In genomic region chr2:119065146-119065545, GRCh38 we compare ENCODE assay signal across 34 cellular contexts.
"Had no signal": no experiment of that assay in that cellular context is flagged by ENCODE, and none has a peak within 500 bp of the region (broad histone marks: within the 10 kb centered on the region; RNA-seq: fewer than 3 reads in every experiment).

No MANE protein-coding gene starts in this region.

- H3K9me3 ChIP-seq: adrenal gland, body of pancreas, breast epithelium had no signal

- H3K36me3 ChIP-seq: adrenal gland, brain microvascular endothelial cell, breast epithelium had no signal

- FAIRE-seq: astrocyte, TTC549 had no signal

- ATAC-seq: activated CD8-positive, alpha-beta memory T cell treated with anti-CD3 and anti-CD28 coated beads, Interleukin-2, amount 10 ng/mL, durations not matched to agents 7 days and 5 days; activated CD8-positive, alpha-beta T cell treated with anti-CD3 and anti-CD28 coated beads for 36 hours; activated naive CD4-positive, alpha-beta T cell treated with anti-CD3 and anti-CD28 coated beads, Interleukin-2, amount 50 U/mL, for 72 hours; activated T-cell treated with anti-CD3 and anti-CD28 coated beads, Interleukin-2, amount 50 U/mL, for 4 hours; activated T-cell treated with anti-CD3 and anti-CD28 coated beads, Interleukin-2, amount 50 U/mL, for 72 hours; activated T-helper 17 cell treated with anti-CD3 and anti-CD28 coated beads, Interleukin-2, amount 50 U/mL, for 72 hours; body of pancreas had no signal

- H3K27ac ChIP-seq: adrenal gland, body of pancreas, brain microvascular endothelial cell, breast epithelium, VCaP had no signal

- H3K4me3 ChIP-seq: adrenal gland, body of pancreas, breast epithelium had no signal

- H3K4me1 ChIP-seq: adrenal gland, body of pancreas, breast epithelium had no signal

- H3K27me3 ChIP-seq: adrenal gland, body of pancreas, brain microvascular endothelial cell, breast epithelium had no signal

- DNase-seq: activated B cell treated with CpG ODN at 0.5 μM for 24 hours; activated CD4-positive, alpha-beta memory T cell treated with anti-CD3 and anti-CD28 coated beads for 36 hours; activated CD4-positive, alpha-beta T cell treated with anti-CD3 and anti-CD28 coated beads for 4 hours; activated CD4-positive, alpha-beta T cell treated with anti-CD3 and anti-CD28 coated beads, Interleukin-2, amount 10 ng/mL, durations not matched to agents 24 days and 14 days; activated CD4-positive, alpha-beta T cell treated with anti-CD3 and anti-CD28 coated beads, Interleukin-2, amount 50 U/mL, for 1 hour; activated CD4-positive, alpha-beta T cell treated with anti-CD3 and anti-CD28 coated beads, Interleukin-2, amount 50 U/mL, for 4 hours; activated CD4-positive, CD25-positive, alpha-beta regulatory T cell treated with anti-CD3 and anti-CD28 coated beads, Interleukin-2, amount 50 U/mL, for 72 hours; activated CD8-positive, alpha-beta memory T cell treated with anti-CD3 and anti-CD28 coated beads, Interleukin-2, amount 10 ng/mL, durations not matched to agents 7 days and 5 days; activated CD8-positive, alpha-beta T cell treated with anti-CD3 and anti-CD28 coated beads for 36 hours; activated effector memory CD4-positive, alpha-beta T cell treated with anti-CD3 and anti-CD28 coated beads, Interleukin-2, amount 50 U/mL, for 16 hours; activated gamma-delta T cell treated with Interleukin-2 at 50 U/mL for 16 hours; activated naive CD4-positive, alpha-beta T cell; activated naive CD4-positive, alpha-beta T cell treated with anti-CD3 and anti-CD28 coated beads for 36 hours; activated naive CD4-positive, alpha-beta T cell treated with anti-CD3 and anti-CD28 coated beads, Interleukin-2, amount 50 U/mL, for 16 hours; activated naive CD8-positive, alpha-beta T cell treated with anti-CD3 and anti-CD28 coated beads for 36 hours; activated T-cell treated with anti-CD3 and anti-CD28 coated beads for 4 hours; activated T-cell treated with anti-CD3 and anti-CD28 coated beads, Interleukin-2, amount 50 U/mL, for 1 hour; activated T-cell treated with anti-CD3 and anti-CD28 coated beads, Interleukin-2, amount 50 U/mL, for 4 hours; activated T-cell treated with anti-CD3 and anti-CD28 coated beads, Interleukin-2, amount 50 U/mL, for 72 hours; adrenal gland; amniotic stem cell; aorta; body of pancreas; brain microvascular endothelial cell; central memory CD4-positive, alpha-beta T cell; T-helper 1 cell; T-helper 2 cell; T-helper 9 cell had no signal
